Comparison of ENCODE assay signal across 8 cellular contexts in the genomic region with DNA sequence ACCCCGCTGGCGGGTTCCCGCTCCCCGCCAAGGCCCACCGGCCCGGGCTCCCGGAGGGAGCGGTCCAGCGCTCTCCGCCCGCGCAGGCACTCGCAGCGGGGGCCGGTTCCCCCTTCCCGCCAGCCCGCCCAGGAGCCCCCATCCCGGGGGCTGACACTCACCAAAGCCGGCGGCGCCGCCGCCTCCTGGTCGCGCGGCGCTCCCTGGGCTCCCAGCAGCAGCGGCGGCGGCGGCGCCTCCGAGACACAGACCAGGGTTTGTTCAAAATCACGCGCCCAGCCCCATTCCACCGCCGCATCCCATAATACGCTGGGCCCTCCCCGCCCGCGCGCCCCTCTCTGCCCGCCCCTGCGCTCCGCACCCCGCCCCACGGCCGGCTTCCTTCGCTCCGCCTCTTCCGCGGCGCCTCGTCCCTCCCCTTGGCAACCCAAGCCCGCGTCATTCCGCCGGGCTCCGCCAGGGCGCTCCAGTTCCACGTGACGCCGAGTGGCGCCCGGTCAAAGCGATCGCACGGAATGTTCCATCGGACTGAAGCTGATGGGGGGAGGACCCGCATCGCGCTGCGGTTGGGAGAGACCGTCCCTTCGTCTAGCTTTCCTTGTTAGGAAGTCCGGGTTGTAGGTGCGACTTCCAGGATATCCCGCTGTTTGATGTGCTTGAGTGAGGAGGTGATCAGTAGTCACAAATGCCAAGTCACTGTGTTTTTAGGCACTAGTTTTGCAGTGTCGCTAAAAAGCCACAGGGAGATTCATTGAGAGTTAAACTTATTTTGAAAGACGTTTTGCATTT. TPM values are rescaled to one million over a fixed set of nuclear protein-coding genes. Genes with fewer than 3 reads are reported as not detected.
A peak's percentile ranks its signal among the peaks of the same experiment; 100 is the strongest.
DNase-seq lines count a peak whose midpoint lies in the region; ATAC-seq and FAIRE-seq lines count a peak whose summit lies in the region.

No MANE protein-coding gene starts in this region.

- no peaks in the 10 kb centered on the region for H3K36me3 ChIP-seq in mesodermal cell (ENCODE audit: control insufficient read depth, insufficient read depth, low read length)

- H3K4me3 ChIP-seq in mesodermal cell (ENCODE audit: extremely low read depth, insufficient read depth, low read length, poor library complexity, severe bottlenecking) = peak overlapping the region; percentile 78

- WGBS in mesodermal cell (ENCODE audit: insufficient coverage in 2 of 2), 2 experiments = 0% methylated on average over 64 to 71 of the region's 80 CpGs

- ATAC-seq in GM21367 (IDR thresholded peaks at IDR 0.05; ENCODE audit: unreplicated experiment) = peak; percentile 78

- in situ Hi-C loops in Caki2 (cut with HindIII; ENCODE audit: low pct_unique_long_range_greater_than_20kb, low sequenced_read_pairs) = no loop called here

- H3K9me3 ChIP-seq in mesodermal cell (ENCODE audit: control insufficient read depth, low read length) = no peaks in the 10 kb centered on the region

- H3K4me1 ChIP-seq in mesodermal cell (ENCODE audit: control insufficient read depth, insufficient read depth, low read length, poor library complexity, severe bottlenecking) = no peaks in the 10 kb centered on the region

- FAIRE-seq in HTR-8/SVneo (lab: Jason Lieb, UNC) (no peak), endometrium (lab: Jason Lieb, UNC) (peak; percentile 85)

- peak overlapping the region; percentile 85 for H3K27ac ChIP-seq in mesodermal cell (ENCODE audit: low read depth, low read length, severe bottlenecking)

- DNase-seq in Caki2 (ENCODE audit: low read depth) = peak; percentile 97
- peak; percentile 83 for DNase-seq in HTR-8/SVneo (ENCODE audit: insufficient read length, low spot score)
- peak; percentile 95 for DNase-seq in NOMO-1 treated with DMSO at 0.1 percent for 48 hours (lab: John Stamatoyannopoulos, UW; ENCODE audit: unreplicated experiment)
- peak; percentile 86 for DNase-seq in activated CD8-positive, alpha-beta memory T cell treated with anti-CD3 and anti-CD28 coated beads, Interleukin-2, amount 50 U/mL, for 1 hour (ENCODE audit: extremely low read depth)
- peak; percentile 92 to 96 for DNase-seq in stimulated activated CD8-positive, alpha-beta memory T cell treated with anti-CD3 and anti-CD28 coated beads, Interleukin-15, amount 100 ng/mL, for 4 hours (ENCODE audit: low read depth in 2 of 2)

RNA-seq across cellular contexts. Expression of a gene that starts 2.2 kb away (rescaled TPM):
- total RNA-seq in Caki2 (2014; rRNA removed; shearing (Covaris generic); ENCODE audit: low replicate concordance) = 13.1 and 15.9 TPM in 2 replicates
- 12.6 TPM for polyA plus RNA-seq in mesodermal cell (2013, experiment 1 of 2)
- polyA plus RNA-seq in mesodermal cell (2013, experiment 2 of 2) = 13.4 TPM

RNA-seq across cellular contexts. Expression of a gene that starts 22.2 kb away (rescaled TPM):
- total RNA-seq in Caki2 (2014; rRNA removed; shearing (Covaris generic); ENCODE audit: low replicate concordance) = 53.5 and 68.7 TPM in 2 replicates
- polyA plus RNA-seq in mesodermal cell (2013, experiment 1 of 2) = 64.2 TPM
- 69.1 TPM for polyA plus RNA-seq in mesodermal cell (2013, experiment 2 of 2)

Comparison
In these comparisons a context has a peak if more than half of its experiments do, and no peak if none do; other contexts are left out.
1. Peak in every context shown above with its lines: DNase-seq, ATAC-seq, H3K4me3 ChIP-seq and H3K27ac ChIP-seq.